In the genomic region with DNA sequence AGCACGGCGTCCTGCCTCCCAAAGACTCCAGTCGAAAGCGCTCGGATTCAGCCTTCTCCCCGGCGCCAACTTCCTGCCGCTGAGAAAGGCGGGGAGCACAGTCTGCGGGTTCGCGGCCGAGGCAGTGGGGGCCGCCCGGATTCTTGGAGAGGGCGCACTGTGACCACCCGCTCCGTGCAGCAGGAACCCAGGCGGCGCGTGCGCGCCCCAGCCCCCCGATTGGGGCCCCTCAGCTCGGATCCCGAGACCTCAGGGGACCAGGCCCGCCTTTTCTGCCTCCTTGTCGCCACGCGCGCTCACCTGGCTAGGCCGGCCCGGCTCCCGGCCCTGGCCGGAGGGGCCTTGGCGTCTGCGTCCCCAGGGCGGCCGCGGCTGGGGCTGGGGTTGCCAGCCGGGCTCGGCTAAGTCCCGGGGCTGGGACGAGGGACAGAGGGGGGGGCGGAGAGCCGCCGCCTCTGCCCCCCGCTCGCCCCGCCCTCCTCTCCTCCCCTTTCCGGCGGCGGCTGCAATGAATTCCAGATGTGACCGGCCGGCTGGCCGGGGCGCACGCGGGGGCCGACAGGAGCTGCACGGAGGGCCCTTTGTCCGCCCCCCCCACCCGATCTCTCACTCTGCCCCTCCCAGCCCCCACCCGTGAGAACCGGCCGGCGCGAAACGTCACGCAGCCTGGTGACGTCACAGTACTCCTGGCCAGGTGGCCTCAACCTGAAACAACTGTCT, we compare ENCODE assay signal across 1 cellular context.
A peak's percentile ranks its signal among the peaks of the same experiment; 100 is the strongest.
TF ChIP-seq lines count a peak whose summit lies in the region.

A gene with protein sequence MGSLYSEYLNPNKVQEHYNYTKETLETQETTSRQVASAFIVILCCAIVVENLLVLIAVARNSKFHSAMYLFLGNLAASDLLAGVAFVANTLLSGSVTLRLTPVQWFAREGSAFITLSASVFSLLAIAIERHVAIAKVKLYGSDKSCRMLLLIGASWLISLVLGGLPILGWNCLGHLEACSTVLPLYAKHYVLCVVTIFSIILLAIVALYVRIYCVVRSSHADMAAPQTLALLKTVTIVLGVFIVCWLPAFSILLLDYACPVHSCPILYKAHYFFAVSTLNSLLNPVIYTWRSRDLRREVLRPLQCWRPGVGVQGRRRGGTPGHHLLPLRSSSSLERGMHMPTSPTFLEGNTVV (minus strand): TSS at position 428 of the 720 bp plus-strand sequence. CDS start 6,426 bp downstream, outside the sequence.

TF ChIP-seq in HepG2, 621 proteins besides CTCF, POLR2A, EP300 and RAD21 (continued from another document and continues in another):
- TF ChIP-seq, protein P1, sequence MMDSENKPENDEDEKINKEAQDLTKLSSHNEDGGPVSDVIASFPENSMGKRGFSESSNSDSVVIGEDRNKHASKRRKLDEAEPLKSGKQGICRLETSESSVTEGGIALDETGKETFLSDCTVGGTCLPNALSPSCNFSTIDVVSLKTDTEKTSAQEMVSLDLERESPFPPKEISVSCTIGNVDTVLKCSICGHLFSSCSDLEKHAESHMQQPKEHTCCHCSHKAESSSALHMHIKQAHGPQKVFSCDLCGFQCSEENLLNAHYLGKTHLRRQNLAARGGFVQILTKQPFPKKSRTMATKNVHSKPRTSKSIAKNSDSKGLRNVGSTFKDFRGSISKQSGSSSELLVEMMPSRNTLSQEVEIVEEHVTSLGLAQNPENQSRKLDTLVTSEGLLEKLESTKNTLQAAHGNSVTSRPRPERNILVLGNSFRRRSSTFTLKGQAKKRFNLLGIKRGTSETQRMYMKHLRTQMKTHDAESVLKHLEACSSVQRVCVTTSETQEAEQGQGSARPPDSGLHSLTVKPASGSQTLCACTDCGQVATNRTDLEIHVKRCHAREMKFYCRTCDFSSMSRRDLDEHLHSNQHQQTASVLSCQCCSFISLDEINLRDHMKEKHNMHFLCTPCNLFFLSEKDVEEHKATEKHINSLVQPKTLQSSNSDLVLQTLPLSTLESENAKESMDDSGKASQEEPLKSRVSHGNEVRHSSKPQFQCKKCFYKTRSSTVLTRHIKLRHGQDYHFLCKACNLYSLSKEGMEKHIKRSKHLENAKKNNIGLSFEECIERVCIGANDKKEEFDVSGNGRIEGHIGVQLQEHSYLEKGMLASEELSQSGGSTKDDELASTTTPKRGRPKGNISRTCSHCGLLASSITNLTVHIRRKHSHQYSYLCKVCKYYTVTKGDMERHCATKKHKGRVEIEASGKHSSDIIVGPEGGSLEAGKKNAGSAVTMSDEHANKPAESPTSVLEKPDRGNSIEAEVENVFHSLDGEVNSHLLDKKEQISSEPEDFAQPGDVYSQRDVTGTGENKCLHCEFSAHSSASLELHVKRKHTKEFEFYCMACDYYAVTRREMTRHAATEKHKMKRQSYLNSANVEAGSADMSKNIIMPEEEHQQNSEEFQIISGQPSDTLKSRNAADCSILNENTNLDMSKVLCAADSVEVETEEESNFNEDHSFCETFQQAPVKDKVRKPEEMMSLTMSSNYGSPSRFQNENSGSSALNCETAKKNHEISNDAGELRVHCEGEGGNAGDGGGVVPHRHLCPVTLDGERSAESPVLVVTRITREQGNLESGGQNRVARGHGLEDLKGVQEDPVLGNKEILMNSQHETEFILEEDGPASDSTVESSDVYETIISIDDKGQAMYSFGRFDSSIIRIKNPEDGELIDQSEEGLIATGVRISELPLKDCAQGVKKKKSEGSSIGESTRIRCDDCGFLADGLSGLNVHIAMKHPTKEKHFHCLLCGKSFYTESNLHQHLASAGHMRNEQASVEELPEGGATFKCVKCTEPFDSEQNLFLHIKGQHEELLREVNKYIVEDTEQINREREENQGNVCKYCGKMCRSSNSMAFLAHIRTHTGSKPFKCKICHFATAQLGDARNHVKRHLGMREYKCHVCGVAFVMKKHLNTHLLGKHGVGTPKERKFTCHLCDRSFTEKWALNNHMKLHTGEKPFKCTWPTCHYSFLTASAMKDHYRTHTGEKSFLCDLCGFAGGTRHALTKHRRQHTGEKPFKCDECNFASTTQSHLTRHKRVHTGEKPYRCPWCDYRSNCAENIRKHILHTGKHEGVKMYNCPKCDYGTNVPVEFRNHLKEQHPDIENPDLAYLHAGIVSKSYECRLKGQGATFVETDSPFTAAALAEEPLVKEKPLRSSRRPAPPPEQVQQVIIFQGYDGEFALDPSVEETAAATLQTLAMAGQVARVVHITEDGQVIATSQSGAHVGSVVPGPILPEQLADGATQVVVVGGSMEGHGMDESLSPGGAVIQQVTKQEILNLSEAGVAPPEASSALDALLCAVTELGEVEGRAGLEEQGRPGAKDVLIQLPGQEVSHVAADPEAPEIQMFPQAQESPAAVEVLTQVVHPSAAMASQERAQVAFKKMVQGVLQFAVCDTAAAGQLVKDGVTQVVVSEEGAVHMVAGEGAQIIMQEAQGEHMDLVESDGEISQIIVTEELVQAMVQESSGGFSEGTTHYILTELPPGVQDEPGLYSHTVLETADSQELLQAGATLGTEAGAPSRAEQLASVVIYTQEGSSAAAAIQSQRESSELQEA (CRISPR knock-in tag; IDR thresholded peaks at IDR 0.05; ENCODE audit: not compliant biosample characterization), result peak; percentile 34
- 0 out of 2 replicates have a peak, but pooled peaks have one; percentile 17 for TF ChIP-seq FOXC1 (CRISPR knock-in tag; IDR thresholded peaks at IDR 0.05; ENCODE audit: borderline replicate concordance)
- TF ChIP-seq ZNF589 (CRISPR knock-in tag; conservative IDR thresholded peaks at IDR 0.05), result 0 out of 2 replicates have a peak, but pooled peaks have one; percentile 44
- TF ChIP-seq SAP130 (CRISPR knock-in tag; IDR thresholded peaks at IDR 0.05; ENCODE audit: low read depth), result peak; percentile 54
- TF ChIP-seq ZSCAN25 (CRISPR knock-in tag; IDR thresholded peaks at IDR 0.05), result 0 out of 2 replicates have a peak, but pooled peaks have one; percentile 4
- TF ChIP-seq, protein P2, sequence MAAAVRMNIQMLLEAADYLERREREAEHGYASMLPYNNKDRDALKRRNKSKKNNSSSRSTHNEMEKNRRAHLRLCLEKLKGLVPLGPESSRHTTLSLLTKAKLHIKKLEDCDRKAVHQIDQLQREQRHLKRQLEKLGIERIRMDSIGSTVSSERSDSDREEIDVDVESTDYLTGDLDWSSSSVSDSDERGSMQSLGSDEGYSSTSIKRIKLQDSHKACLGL (CRISPR knock-in tag; IDR thresholded peaks at IDR 0.05), result peak; percentile 28; the same call in 1 of the 2 replicates
- TF ChIP-seq ZBTB21 (CRISPR knock-in tag; IDR thresholded peaks at IDR 0.05), result 0 out of 2 replicates have a peak, but pooled peaks have one; percentile 61
- TF ChIP-seq, protein P3, sequence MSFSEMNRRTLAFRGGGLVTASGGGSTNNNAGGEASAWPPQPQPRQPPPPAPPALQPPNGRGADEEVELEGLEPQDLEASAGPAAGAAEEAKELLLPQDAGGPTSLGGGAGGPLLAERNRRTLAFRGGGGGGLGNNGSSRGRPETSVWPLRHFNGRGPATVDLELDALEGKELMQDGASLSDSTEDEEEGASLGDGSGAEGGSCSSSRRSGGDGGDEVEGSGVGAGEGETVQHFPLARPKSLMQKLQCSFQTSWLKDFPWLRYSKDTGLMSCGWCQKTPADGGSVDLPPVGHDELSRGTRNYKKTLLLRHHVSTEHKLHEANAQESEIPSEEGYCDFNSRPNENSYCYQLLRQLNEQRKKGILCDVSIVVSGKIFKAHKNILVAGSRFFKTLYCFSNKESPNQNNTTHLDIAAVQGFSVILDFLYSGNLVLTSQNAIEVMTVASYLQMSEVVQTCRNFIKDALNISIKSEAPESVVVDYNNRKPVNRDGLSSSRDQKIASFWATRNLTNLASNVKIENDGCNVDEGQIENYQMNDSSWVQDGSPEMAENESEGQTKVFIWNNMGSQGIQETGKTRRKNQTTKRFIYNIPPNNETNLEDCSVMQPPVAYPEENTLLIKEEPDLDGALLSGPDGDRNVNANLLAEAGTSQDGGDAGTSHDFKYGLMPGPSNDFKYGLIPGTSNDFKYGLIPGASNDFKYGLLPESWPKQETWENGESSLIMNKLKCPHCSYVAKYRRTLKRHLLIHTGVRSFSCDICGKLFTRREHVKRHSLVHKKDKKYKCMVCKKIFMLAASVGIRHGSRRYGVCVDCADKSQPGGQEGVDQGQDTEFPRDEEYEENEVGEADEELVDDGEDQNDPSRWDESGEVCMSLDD (CRISPR knock-in tag; IDR thresholded peaks at IDR 0.05; ENCODE audit: borderline replicate concordance), result 0 out of 2 replicates have a peak, but pooled peaks have one; percentile 33
- peak; percentile 67 for TF ChIP-seq ATF7 (IDR thresholded peaks at IDR 0.05)
- TF ChIP-seq ATF7 (CRISPR knock-in tag; IDR thresholded peaks at IDR 0.05), result no peak
- no peak for TF ChIP-seq EED (CRISPR knock-in tag; IDR thresholded peaks at IDR 0.05)
- TF ChIP-seq, protein P4, sequence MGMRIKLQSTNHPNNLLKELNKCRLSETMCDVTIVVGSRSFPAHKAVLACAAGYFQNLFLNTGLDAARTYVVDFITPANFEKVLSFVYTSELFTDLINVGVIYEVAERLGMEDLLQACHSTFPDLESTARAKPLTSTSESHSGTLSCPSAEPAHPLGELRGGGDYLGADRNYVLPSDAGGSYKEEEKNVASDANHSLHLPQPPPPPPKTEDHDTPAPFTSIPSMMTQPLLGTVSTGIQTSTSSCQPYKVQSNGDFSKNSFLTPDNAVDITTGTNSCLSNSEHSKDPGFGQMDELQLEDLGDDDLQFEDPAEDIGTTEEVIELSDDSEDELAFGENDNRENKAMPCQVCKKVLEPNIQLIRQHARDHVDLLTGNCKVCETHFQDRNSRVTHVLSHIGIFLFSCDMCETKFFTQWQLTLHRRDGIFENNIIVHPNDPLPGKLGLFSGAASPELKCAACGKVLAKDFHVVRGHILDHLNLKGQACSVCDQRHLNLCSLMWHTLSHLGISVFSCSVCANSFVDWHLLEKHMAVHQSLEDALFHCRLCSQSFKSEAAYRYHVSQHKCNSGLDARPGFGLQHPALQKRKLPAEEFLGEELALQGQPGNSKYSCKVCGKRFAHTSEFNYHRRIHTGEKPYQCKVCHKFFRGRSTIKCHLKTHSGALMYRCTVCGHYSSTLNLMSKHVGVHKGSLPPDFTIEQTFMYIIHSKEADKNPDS (CRISPR knock-in tag; IDR thresholded peaks at IDR 0.05), result 0 out of 2 replicates have a peak, but pooled peaks have one; percentile 21
- 0 out of 2 replicates have a peak, but pooled peaks have one; percentile 44 for TF ChIP-seq GZF1 (CRISPR knock-in tag; IDR thresholded peaks at IDR 0.05)
- no peak for TF ChIP-seq ZNF124 (CRISPR knock-in tag; IDR thresholded peaks at IDR 0.05)
- TF ChIP-seq IKZF4 (CRISPR knock-in tag; IDR thresholded peaks at IDR 0.05; ENCODE audit: borderline replicate concordance, low read depth, not compliant biosample characterization), result peak; percentile 21
- TF ChIP-seq, protein P5, sequence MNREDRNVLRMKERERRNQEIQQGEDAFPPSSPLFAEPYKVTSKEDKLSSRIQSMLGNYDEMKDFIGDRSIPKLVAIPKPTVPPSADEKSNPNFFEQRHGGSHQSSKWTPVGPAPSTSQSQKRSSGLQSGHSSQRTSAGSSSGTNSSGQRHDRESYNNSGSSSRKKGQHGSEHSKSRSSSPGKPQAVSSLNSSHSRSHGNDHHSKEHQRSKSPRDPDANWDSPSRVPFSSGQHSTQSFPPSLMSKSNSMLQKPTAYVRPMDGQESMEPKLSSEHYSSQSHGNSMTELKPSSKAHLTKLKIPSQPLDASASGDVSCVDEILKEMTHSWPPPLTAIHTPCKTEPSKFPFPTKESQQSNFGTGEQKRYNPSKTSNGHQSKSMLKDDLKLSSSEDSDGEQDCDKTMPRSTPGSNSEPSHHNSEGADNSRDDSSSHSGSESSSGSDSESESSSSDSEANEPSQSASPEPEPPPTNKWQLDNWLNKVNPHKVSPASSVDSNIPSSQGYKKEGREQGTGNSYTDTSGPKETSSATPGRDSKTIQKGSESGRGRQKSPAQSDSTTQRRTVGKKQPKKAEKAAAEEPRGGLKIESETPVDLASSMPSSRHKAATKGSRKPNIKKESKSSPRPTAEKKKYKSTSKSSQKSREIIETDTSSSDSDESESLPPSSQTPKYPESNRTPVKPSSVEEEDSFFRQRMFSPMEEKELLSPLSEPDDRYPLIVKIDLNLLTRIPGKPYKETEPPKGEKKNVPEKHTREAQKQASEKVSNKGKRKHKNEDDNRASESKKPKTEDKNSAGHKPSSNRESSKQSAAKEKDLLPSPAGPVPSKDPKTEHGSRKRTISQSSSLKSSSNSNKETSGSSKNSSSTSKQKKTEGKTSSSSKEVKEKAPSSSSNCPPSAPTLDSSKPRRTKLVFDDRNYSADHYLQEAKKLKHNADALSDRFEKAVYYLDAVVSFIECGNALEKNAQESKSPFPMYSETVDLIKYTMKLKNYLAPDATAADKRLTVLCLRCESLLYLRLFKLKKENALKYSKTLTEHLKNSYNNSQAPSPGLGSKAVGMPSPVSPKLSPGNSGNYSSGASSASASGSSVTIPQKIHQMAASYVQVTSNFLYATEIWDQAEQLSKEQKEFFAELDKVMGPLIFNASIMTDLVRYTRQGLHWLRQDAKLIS (CRISPR knock-in tag; IDR thresholded peaks at IDR 0.05), result no peak
- TF ChIP-seq, protein P6, sequence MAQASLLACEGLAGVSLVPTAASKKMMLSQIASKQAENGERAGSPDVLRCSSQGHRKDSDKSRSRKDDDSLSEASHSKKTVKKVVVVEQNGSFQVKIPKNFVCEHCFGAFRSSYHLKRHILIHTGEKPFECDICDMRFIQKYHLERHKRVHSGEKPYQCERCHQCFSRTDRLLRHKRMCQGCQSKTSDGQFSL (CRISPR knock-in tag; IDR thresholded peaks at IDR 0.05), result peak; percentile 67; the same call in 1 of the 2 replicates
- peak; percentile 36; the same call in 1 of the 2 replicates for TF ChIP-seq ZNF563 (CRISPR knock-in tag; IDR thresholded peaks at IDR 0.05)
- TF ChIP-seq CBFB (CRISPR knock-in tag; IDR thresholded peaks at IDR 0.05), result 0 out of 2 replicates have a peak, but pooled peaks have one; percentile 26
- 0 out of 2 replicates have a peak, but pooled peaks have one; percentile 16 for TF ChIP-seq HDAC1 (CRISPR knock-in tag; IDR thresholded peaks at IDR 0.05)
- TF ChIP-seq, protein P7, sequence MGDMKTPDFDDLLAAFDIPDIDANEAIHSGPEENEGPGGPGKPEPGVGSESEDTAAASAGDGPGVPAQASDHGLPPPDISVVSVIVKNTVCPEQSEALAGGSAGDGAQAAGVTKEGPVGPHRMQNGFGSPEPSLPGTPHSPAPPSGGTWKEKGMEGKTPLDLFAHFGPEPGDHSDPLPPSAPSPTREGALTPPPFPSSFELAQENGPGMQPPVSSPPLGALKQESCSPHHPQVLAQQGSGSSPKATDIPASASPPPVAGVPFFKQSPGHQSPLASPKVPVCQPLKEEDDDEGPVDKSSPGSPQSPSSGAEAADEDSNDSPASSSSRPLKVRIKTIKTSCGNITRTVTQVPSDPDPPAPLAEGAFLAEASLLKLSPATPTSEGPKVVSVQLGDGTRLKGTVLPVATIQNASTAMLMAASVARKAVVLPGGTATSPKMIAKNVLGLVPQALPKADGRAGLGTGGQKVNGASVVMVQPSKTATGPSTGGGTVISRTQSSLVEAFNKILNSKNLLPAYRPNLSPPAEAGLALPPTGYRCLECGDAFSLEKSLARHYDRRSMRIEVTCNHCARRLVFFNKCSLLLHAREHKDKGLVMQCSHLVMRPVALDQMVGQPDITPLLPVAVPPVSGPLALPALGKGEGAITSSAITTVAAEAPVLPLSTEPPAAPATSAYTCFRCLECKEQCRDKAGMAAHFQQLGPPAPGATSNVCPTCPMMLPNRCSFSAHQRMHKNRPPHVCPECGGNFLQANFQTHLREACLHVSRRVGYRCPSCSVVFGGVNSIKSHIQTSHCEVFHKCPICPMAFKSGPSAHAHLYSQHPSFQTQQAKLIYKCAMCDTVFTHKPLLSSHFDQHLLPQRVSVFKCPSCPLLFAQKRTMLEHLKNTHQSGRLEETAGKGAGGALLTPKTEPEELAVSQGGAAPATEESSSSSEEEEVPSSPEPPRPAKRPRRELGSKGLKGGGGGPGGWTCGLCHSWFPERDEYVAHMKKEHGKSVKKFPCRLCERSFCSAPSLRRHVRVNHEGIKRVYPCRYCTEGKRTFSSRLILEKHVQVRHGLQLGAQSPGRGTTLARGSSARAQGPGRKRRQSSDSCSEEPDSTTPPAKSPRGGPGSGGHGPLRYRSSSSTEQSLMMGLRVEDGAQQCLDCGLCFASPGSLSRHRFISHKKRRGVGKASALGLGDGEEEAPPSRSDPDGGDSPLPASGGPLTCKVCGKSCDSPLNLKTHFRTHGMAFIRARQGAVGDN (CRISPR knock-in tag; IDR thresholded peaks at IDR 0.05), result peak; percentile 78
- TF ChIP-seq SPEN (CRISPR knock-in tag; IDR thresholded peaks at IDR 0.05; ENCODE audit: low read depth), result 0 out of 2 replicates have a peak, but pooled peaks have one; percentile 24
- peak; percentile 40; the same call in 1 of the 2 replicates for TF ChIP-seq HOXA3 (CRISPR knock-in tag; IDR thresholded peaks at IDR 0.05)
- TF ChIP-seq ZNF232 (CRISPR knock-in tag; IDR thresholded peaks at IDR 0.05; ENCODE audit: borderline replicate concordance), result 0 out of 2 replicates have a peak, but pooled peaks have one; percentile 17
